Comparison of ENCODE assay signal across 10 cellular contexts in the genomic region with DNA sequence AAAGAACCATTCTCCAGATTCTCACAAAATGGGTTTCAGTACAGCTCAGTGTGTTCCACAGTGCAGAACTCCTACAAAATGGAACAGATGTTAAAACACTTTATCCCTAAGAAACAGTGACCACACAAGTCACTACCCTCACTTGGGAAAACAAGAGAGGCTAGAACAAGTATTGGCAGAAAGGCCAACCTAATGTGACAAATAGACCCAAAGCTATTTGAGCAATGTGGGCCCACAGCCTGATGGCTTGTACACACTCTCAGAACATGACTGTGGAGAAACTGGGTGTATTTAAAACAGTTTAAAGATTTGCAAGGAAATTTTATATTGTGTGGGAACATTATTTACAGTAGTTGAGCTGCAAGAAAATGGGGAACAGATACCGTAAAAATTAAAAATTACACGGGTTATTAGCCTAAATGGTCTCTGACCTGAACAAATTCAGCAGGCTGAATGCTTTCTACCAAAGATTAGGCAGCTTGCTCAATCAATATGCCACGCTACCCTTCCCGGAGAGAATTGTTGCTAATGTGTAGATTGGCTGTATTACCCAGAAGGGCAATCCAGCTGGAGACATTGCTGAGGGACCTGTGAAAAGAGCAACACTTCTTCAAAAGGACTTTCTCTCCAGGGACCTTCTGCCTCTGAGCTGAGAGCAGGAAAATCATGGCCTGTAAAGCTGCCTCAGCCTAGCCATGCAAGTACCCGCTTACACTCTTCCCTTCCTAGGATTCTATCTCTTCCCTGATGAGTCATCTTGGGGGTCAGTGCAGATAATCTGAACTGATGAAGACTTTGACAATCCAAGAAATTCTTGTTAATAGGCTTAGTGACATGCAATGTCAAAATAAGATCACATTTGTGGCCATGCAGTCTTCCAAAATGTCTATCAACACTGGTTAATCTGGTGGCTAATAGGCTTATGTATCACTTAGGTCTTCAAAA.
"Had no signal": no experiment of that assay in that cellular context is flagged by ENCODE, and none has a peak within 500 bp of the region (broad histone marks: within the 10 kb centered on the region; RNA-seq: fewer than 3 reads in every experiment).

No MANE protein-coding gene starts in this region.

- H3K27ac ChIP-seq: heart right ventricle, left lung had no signal

- H3K4me1 Mint-ChIP-seq: stimulated activated effector memory CD8-positive, alpha-beta T cell treated with anti-CD3 and anti-CD28 coated beads, Interleukin-12 subunit alpha, Interleukin-12 subunit beta, amount 100 ng/mL, for 72 hours; T-helper 17 cell had no signal

- H3K27me3 ChIP-seq: heart right ventricle, left lung had no signal

- H3K4me3 ChIP-seq: heart right ventricle, left lung had no signal

- H3K27me3 Mint-ChIP-seq: T-helper 17 cell, type B pancreatic cell had no signal

- H3K9me3 ChIP-seq: left lung had no signal

- H3K36me3 Mint-ChIP-seq: brain; stimulated activated effector memory CD8-positive, alpha-beta T cell treated with anti-CD3 and anti-CD28 coated beads, Interleukin-12 subunit alpha, Interleukin-12 subunit beta, amount 100 ng/mL, for 72 hours; type B pancreatic cell had no signal

- H3K36me3 ChIP-seq: heart right ventricle, left lung had no signal

- DNase-seq: activated naive CD4-positive, alpha-beta T cell treated with anti-CD3 and anti-CD28 coated beads, Interleukin-2, amount 50 U/mL, for 16 hours; dermis blood vessel endothelial cell; heart right ventricle; left lung; small intestine; substantia nigra; T-helper 17 cell had no signal

- H3K4me1 ChIP-seq: heart right ventricle, left lung had no signal

- H3K4me3 Mint-ChIP-seq: brain; stimulated activated effector memory CD8-positive, alpha-beta T cell treated with anti-CD3 and anti-CD28 coated beads, Interleukin-12 subunit alpha, Interleukin-12 subunit beta, amount 100 ng/mL, for 72 hours; T-helper 17 cell; type B pancreatic cell had no signal

- H3K27ac Mint-ChIP-seq: stimulated activated effector memory CD8-positive, alpha-beta T cell treated with anti-CD3 and anti-CD28 coated beads, Interleukin-12 subunit alpha, Interleukin-12 subunit beta, amount 100 ng/mL, for 72 hours; T-helper 17 cell; type B pancreatic cell had no signal

- H3K9me3 Mint-ChIP-seq: brain, type B pancreatic cell had no signal
